In the genomic region with DNA sequence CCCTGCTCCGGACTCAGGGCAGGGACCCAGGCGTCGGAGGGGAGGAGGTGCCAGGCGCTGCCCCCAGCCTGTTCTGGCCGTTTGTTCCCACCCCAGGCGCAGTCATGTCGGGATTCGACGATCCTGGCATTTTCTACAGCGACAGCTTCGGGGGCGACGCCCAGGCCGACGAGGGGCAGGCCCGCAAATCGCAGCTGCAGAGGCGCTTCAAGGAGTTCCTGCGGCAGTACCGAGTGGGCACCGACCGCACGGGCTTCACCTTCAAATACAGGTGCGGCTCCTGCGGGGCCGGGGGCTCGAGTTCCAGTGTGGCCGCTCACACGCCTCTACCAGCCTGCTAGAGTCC, we compare ENCODE assay signal across 2 cellular contexts.
TF ChIP-seq lines count a peak whose summit lies in the region.

No MANE protein-coding gene starts in this region.

TF ChIP-seq in GM12878, 131 proteins besides CTCF, POLR2A, EP300 and RAD21:
- TF ChIP-seq, protein P1, sequence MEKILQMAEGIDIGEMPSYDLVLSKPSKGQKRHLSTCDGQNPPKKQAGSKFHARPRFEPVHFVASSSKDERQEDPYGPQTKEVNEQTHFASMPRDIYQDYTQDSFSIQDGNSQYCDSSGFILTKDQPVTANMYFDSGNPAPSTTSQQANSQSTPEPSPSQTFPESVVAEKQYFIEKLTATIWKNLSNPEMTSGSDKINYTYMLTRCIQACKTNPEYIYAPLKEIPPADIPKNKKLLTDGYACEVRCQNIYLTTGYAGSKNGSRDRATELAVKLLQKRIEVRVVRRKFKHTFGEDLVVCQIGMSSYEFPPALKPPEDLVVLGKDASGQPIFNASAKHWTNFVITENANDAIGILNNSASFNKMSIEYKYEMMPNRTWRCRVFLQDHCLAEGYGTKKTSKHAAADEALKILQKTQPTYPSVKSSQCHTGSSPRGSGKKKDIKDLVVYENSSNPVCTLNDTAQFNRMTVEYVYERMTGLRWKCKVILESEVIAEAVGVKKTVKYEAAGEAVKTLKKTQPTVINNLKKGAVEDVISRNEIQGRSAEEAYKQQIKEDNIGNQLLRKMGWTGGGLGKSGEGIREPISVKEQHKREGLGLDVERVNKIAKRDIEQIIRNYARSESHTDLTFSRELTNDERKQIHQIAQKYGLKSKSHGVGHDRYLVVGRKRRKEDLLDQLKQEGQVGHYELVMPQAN (conservative IDR thresholded peaks at IDR 0.05) = 0 out of 2 replicates have a peak, but pooled peaks have one; percentile 70
- TF ChIP-seq POU2F2 (IDR thresholded peaks at IDR 0.05; ENCODE audit: borderline replicate concordance, low read depth, low read length) = 0 out of 3 replicates have a peak, but pooled peaks have one; percentile 0
- TF ChIP-seq LARP7 (IDR thresholded peaks at IDR 0.05) = peak; percentile 84
- no peak for TF ChIP-seq ZNF274 (IDR thresholded peaks at IDR 0.05; ENCODE audit: insufficient read depth, insufficient read length)
- TF ChIP-seq HCFC1 (IDR thresholded peaks at IDR 0.05; ENCODE audit: low read length) = no peak
- TF ChIP-seq STAT3 (IDR thresholded peaks at IDR 0.05; ENCODE audit: low read depth, low read length) = no peak
- 0 out of 2 replicates have a peak, but pooled peaks have one; percentile 64 for TF ChIP-seq CHD1 (IDR thresholded peaks at IDR 0.05; ENCODE audit: low read depth, low read length)
- TF ChIP-seq IKZF1 (conservative IDR thresholded peaks at IDR 0.05) = 0 out of 2 replicates have a peak, but pooled peaks have one; percentile 50
- TF ChIP-seq DPF2 (IDR thresholded peaks at IDR 0.05) = 0 out of 2 replicates have a peak, but pooled peaks have one; percentile 28

TF ChIP-seq in liver, 16 proteins besides CTCF, POLR2A, EP300 and RAD21:
- TF ChIP-seq NR2F2 (IDR thresholded peaks at IDR 0.05) (no peak), FOXA1 (IDR thresholded peaks at IDR 0.05) (no peak), EGR1 (IDR thresholded peaks at IDR 0.05; ENCODE audit: low read depth in 2 of 2) (no peak)
- TF ChIP-seq, protein P2, sequence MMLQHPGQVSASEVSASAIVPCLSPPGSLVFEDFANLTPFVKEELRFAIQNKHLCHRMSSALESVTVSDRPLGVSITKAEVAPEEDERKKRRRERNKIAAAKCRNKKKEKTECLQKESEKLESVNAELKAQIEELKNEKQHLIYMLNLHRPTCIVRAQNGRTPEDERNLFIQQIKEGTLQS (IDR thresholded peaks at IDR 0.05) = no peak
- TF ChIP-seq, protein P3, sequence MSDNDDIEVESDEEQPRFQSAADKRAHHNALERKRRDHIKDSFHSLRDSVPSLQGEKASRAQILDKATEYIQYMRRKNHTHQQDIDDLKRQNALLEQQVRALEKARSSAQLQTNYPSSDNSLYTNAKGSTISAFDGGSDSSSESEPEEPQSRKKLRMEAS (IDR thresholded peaks at IDR 0.05) = no peak
